Comparison of ENCODE assay signal across 17 cellular contexts in the genomic region with DNA sequence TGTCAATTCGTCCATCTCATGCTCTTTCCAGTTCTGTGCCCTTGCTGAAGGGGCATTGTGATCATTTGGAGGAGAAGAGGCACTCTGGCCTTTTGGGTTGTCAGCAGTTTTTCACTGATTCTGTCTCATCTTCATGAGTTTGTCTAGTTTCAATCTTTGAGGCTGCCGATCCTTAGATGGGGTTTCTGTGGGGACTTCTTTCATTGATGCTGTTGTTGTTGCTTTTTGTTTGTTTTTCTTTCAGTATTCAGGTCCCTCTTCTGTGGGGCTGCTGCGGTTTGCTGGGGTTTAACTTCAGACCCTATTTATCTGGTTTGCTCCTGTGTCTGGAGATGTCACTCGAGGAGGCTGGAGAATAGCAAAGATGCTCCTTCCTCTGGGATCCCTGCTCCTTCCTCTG.
"Had no signal": no experiment of that assay in that cellular context is flagged by ENCODE, and none has a peak within 500 bp of the region (broad histone marks: within the 10 kb centered on the region; RNA-seq: fewer than 3 reads in every experiment).

No MANE protein-coding gene starts in this region.

- H3K4me2 ChIP-seq: SK-N-SH had no signal

- DNase-seq: IMR-90, NCI-H1092, NCI-H1417 treated with DMSO at 0.1 percent for 48 hours, NCI-H146, NCI-H1694 treated with DMSO at 0.1 percent for 48 hours, NCI-H1930, NCI-H2081, NCI-H2107, NCI-H2227 treated with DMSO at 0.1 percent for 48 hours, NCI-H526 treated with DMSO at 0.1 percent for 48 hours, NCI-H748 treated with DMSO at 0.1 percent for 48 hours, Right ventricle myocardium superior, RPMI8226, SIG-M5, SK-N-SH, SW 1271 had no signal

- H3K9me3 ChIP-seq: SK-N-SH had no signal

- H3K9ac ChIP-seq: SK-N-SH had no signal

- FAIRE-seq: RCC 7860 had no signal
